In genomic region chr10:124251317-124251716, GRCh38 we compare ENCODE assay signal across 27 cellular contexts.
DNase-seq lines count a peak whose midpoint lies in the region; ATAC-seq, FAIRE-seq and TF ChIP-seq lines count a peak whose summit lies in the region.
"Had no signal": no experiment of that assay in that cellular context is flagged by ENCODE, and none has a peak within 500 bp of the region (broad histone marks: within the 10 kb centered on the region; RNA-seq: fewer than 3 reads in every experiment).

No MANE protein-coding gene starts in this region.

- H3K27me3 ChIP-seq in pancreas (no peaks in the 10 kb centered on the region), heart right ventricle (peaks cover 0 to 12% (median 0%) of the 10 kb centered on the region in 7 donors), left ventricle myocardium inferior (ENCODE audit: low read depth) (peaks cover 32% of the 10 kb centered on the region)
- H3K27me3 ChIP-seq: ascending aorta, gastroesophageal sphincter had no signal

- no peak for FAIRE-seq in pancreas (lab: Jason Lieb, UNC)
- FAIRE-seq: endometrium had no signal

- H3K4me3 ChIP-seq in pancreas = no peak overlapping the region
- H3K4me3 ChIP-seq in heart right ventricle = no peak overlapping the region
- H3K4me3 ChIP-seq in left ventricle myocardium inferior = no peak overlapping the region
- H3K4me3 ChIP-seq: ascending aorta, gastroesophageal sphincter, GM23338 had no signal

- intact Hi-C loops in pancreas (cut with DNase I) = no loop called here
- intact Hi-C loops in heart right ventricle (cut with DNase I) = no loop called here
- intact Hi-C loops in left ventricle myocardium inferior (cut with micrococcal nuclease) = no loop called here

- ATAC-seq in pancreas (peak; percentile 79 to 90 (median 82)), heart right ventricle (no peak)
- ATAC-seq: CD8-positive, alpha-beta T cell; gastroesophageal sphincter; GM23338; left lobe of liver; stimulated activated naive CD8-positive, alpha-beta T cell treated with anti-CD3 and anti-CD28 coated beads, Interleukin-15, amount 100 ng/mL, for 72 hours had no signal

- H3K27ac ChIP-seq in pancreas (peak overlapping the region in 3 of 4 donors; percentile 4 to 42 (median 32)), heart right ventricle (peak overlapping the region in 1 of 10 donors; percentile 66), left ventricle myocardium inferior (replicated peaks) (no peak overlapping the region)
- H3K27ac ChIP-seq: ascending aorta, gastroesophageal sphincter had no signal

- TF ChIP-seq POLR2A in Raji (IDR thresholded peaks at IDR 0.05; ENCODE audit: insufficient read depth, low read depth, low read length) = peak; percentile 29; the same call in 1 of the 2 replicates

- peaks cover 14 to 22% (median 22%) of the 10 kb centered on the region in 3 donors for H3K4me1 ChIP-seq in pancreas
- peaks cover 0 to 40% (median 16%) of the 10 kb centered on the region in 9 donors for H3K4me1 ChIP-seq in heart right ventricle
- peaks cover 9% of the 10 kb centered on the region for H3K4me1 ChIP-seq in left ventricle myocardium inferior

- TF ChIP-seq CTCF in pancreas (IDR thresholded peaks at IDR 0.05) (no peak), heart right ventricle (IDR thresholded peaks at IDR 0.05) (no peak), left ventricle myocardium inferior (IDR thresholded peaks at IDR 0.05; ENCODE audit: borderline replicate concordance) (no peak)

- DNase-seq in DMS153 treated with DMSO at 0.1 percent for 48 hours (lab: John Stamatoyannopoulos, UW; ENCODE audit: unreplicated experiment) (peak; percentile 37), DMS153 (lab: John Stamatoyannopoulos, UW) (no peak), Kasumi-1 (lab: John Stamatoyannopoulos, UW) (peak; percentile 10 to 49), pancreas (peak in 3 of 6 donors; percentile 46 to 66 (median 53)), heart right ventricle (no peak), left ventricle myocardium inferior (no peak)
- DNase-seq in stimulated activated CD4-positive, alpha-beta T cell treated with anti-CD3 and anti-CD28 coated beads, Interleukin-1b, Interleukin-23, amount 100 ng/mL, for 48 hours = no peak
- DNase-seq: 8988T; activated CD4-positive, alpha-beta memory T cell treated with anti-CD3 and anti-CD28 coated beads, Interleukin-2, amount 10 ng/mL, durations not matched to agents 7 days and 5 days; activated CD4-positive, CD25-positive, alpha-beta regulatory T cell treated with anti-CD3 and anti-CD28 coated beads, Interleukin-2, amount 50 U/mL, for 72 hours; activated naive CD8-positive, alpha-beta T cell treated with anti-CD3 and anti-CD28 coated beads, Interleukin-2, amount 10 ng/mL, durations not matched to agents 7 days and 5 days; caudate nucleus; CD8-positive, alpha-beta T cell; cortex of kidney; KG1; NCI-H1092; NCI-H187; NCI-H748 treated with DMSO at 0.1 percent for 48 hours; OCI-M1; SK-N-SH; stimulated activated naive CD8-positive, alpha-beta T cell treated with anti-CD3 and anti-CD28 coated beads, Interleukin-15, amount 100 ng/mL, for 72 hours had no signal

- H3K36me3 ChIP-seq in pancreas (no peaks in the 10 kb centered on the region), heart right ventricle (no peaks in the 10 kb centered on the region), left ventricle myocardium inferior (no peaks in the 10 kb centered on the region)
- H3K36me3 ChIP-seq: ascending aorta, gastroesophageal sphincter had no signal

- H3K9me3 ChIP-seq in pancreas (no peaks in the 10 kb centered on the region), heart right ventricle (peaks cover 0 to 6% (median 0%) of the 10 kb centered on the region in 11 donors), left ventricle myocardium inferior (replicated peaks) (no peaks in the 10 kb centered on the region)
- H3K9me3 ChIP-seq: ascending aorta, gastroesophageal sphincter, SK-N-SH had no signal

- WGBS in pancreas, 2 donors = 7 to 14% methylated on average over 4 of the region's 4 CpGs
- 38 to 49% methylated on average over 4 of the region's 4 CpGs for WGBS in heart right ventricle, 2 donors

Comparison
In these comparisons a context has a peak if more than half of its experiments do, and no peak if none do; other contexts are left out.
1. DNase-seq: peak in DMS153 treated with DMSO at 0.1 percent for 48 hours (single experiment) and Kasumi-1 (2 of 2); none in DMS153 (single experiment), heart right ventricle (0 of 2), stimulated activated CD4-positive, alpha-beta T cell treated with anti-CD3 and anti-CD28 coated beads, Interleukin-1b, Interleukin-23, amount 100 ng/mL, for 48 hours (single experiment) and left ventricle myocardium inferior (single experiment).
2. ATAC-seq: peak in pancreas (4 of 4); none in heart right ventricle (0 of 8).